Comparison of ENCODE assay signal across 8 cellular contexts in the genomic region with DNA sequence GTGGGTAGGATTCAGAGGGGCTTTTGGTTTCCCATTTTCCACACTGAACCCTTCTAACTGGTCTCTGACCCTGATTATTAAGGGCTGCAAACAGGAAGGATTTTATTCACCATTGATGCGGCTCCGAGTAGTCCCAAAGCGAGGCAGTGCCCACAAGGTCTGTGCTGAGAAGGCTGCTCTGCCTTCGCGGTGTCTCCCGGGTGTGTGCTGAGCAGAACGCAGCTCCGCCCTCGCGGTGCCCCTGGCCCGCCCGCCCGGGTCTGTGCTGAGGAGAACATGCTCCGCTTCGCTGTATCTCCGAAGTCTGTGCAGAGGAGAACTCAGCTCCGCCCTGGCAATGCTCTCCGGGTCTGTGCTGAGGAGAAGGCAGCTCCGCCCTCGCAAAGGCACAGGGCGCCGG.
DNase-seq lines count a peak whose midpoint lies in the region; ATAC-seq and TF ChIP-seq lines count a peak whose summit lies in the region.
"Not testable (repeated sequence)": the region's sequence is repeated elsewhere in the genome, so short reads cannot be mapped to it uniquely, and the experiment has no call there.

No MANE protein-coding gene starts in this region.

- H3K27me3 Mint-ChIP-seq in activated naive CD4-positive, alpha-beta T cell treated with anti-CD3 and anti-CD28 coated beads for 36 hours (ENCODE audit: low read depth) = not testable (repeated sequence)

- 80% methylated on average over 1 of the region's 22 CpGs for WGBS in esophagus muscularis mucosa
- WGBS in thyroid gland, 2 donors = 27 to 56% methylated on average over 8 to 13 of the region's 22 CpGs

- H3K27ac Mint-ChIP-seq in activated naive CD4-positive, alpha-beta T cell treated with anti-CD3 and anti-CD28 coated beads for 36 hours = not testable (repeated sequence)

- H3K4me1 ChIP-seq in Peyer's patch, esophagus muscularis mucosa, lower lobe of right lung, thyroid gland: not testable (repeated sequence)

- not testable (repeated sequence) for H3K9me3 Mint-ChIP-seq in activated naive CD4-positive, alpha-beta T cell treated with anti-CD3 and anti-CD28 coated beads for 36 hours

- not testable (repeated sequence) for TF ChIP-seq CTCF in Peyer's patch (IDR thresholded peaks at IDR 0.05); esophagus muscularis mucosa (IDR thresholded peaks at IDR 0.05); lower lobe of right lung (IDR thresholded peaks at IDR 0.05); thyroid gland (IDR thresholded peaks at IDR 0.05)

- intact Hi-C loops in activated naive CD4-positive, alpha-beta T cell treated with anti-CD3 and anti-CD28 coated beads for 36 hours (cut with micrococcal nuclease); esophagus muscularis mucosa (cut with DNase I); lower lobe of right lung (cut with DNase I); thyroid gland (cut with DNase I): not testable (repeated sequence)

- H3K4me3 ChIP-seq in GM08714 (ENCODE audit: low read length) (peak overlapping the region; percentile 71; the same call in 1 of the 2 replicates), Peyer's patch (peak overlapping the region in 1 of 4 donors; percentile 40), esophagus muscularis mucosa (peak overlapping the region in 2 of 4 donors; percentile 14 to 36), lower lobe of right lung (peak overlapping the region; percentile 8)
- not testable (repeated sequence) for H3K4me3 ChIP-seq in thyroid gland (replicated peaks in 1 of 3)

- H3K4me1 Mint-ChIP-seq in activated naive CD4-positive, alpha-beta T cell treated with anti-CD3 and anti-CD28 coated beads for 36 hours (ENCODE audit: low read depth) = not testable (repeated sequence)

- not testable (repeated sequence) for H3K36me3 ChIP-seq in Peyer's patch, esophagus muscularis mucosa, lower lobe of right lung, thyroid gland

- H3K27me3 ChIP-seq in Peyer's patch; esophagus muscularis mucosa; lower lobe of right lung (ENCODE audit: low read depth); thyroid gland: not testable (repeated sequence)

- TF ChIP-seq EP300 in esophagus muscularis mucosa (IDR thresholded peaks at IDR 0.05) = not testable (repeated sequence)

- not testable (repeated sequence) for ATAC-seq in lower lobe of right lung

- CTCF ChIA-PET in activated naive CD4-positive, alpha-beta T cell treated with anti-CD3 and anti-CD28 coated beads for 36 hours (lab: Charles Lee) = not testable (repeated sequence)

- peak in 2 of 3 donors; percentile 46 to 53 for DNase-seq in Peyer's patch
- DNase-seq in activated CD8-positive, alpha-beta memory T cell treated with anti-CD3 and anti-CD28 coated beads for 24 hours = peak; percentile 62
- DNase-seq in activated naive CD4-positive, alpha-beta T cell treated with anti-CD3 and anti-CD28 coated beads for 36 hours = peak; percentile 11
- peak; percentile 24 for DNase-seq in esophagus muscularis mucosa (ENCODE audit: extremely low spot score)
- peak; percentile 48 for DNase-seq in lower lobe of right lung
- DNase-seq in stimulated activated CD4-positive, alpha-beta T cell treated with anti-CD3 and anti-CD28 coated beads, Interleukin-12 subunit alpha, Interleukin-12 subunit beta, amount 100 ng/mL, for 4 hours = peak; percentile 17
- DNase-seq in thyroid gland = peak; percentile 46 to 59

- TF ChIP-seq POLR2A in Peyer's patch (IDR thresholded peaks at IDR 0.05); esophagus muscularis mucosa (IDR thresholded peaks at IDR 0.05; ENCODE audit: low read depth); thyroid gland (IDR thresholded peaks at IDR 0.05): not testable (repeated sequence)

- peak overlapping the region in 1 of 4 donors; percentile 34 for H3K27ac ChIP-seq in Peyer's patch
- H3K27ac ChIP-seq in esophagus muscularis mucosa (replicated peaks in 1 of 4) = peak overlapping the region in 1 of 4 donors; percentile 51
- H3K27ac ChIP-seq in lower lobe of right lung, thyroid gland: not testable (repeated sequence)

- H3K36me3 Mint-ChIP-seq in activated naive CD4-positive, alpha-beta T cell treated with anti-CD3 and anti-CD28 coated beads for 36 hours (ENCODE audit: low read depth) = not testable (repeated sequence)

- not testable (repeated sequence) for H3K9me3 ChIP-seq in Peyer's patch, esophagus muscularis mucosa, lower lobe of right lung, thyroid gland

- not testable (repeated sequence) for H3K4me3 Mint-ChIP-seq in activated naive CD4-positive, alpha-beta T cell treated with anti-CD3 and anti-CD28 coated beads for 36 hours

Comparison
In these comparisons a context has a peak if more than half of its experiments do, and no peak if none do; other contexts are left out.
1. DNase-seq: peak in every context shown above with its lines; median percentile 62 in activated CD8-positive, alpha-beta memory T cell treated with anti-CD3 and anti-CD28 coated beads for 24 hours; 52 in thyroid gland; 50 in Peyer's patch; 48 in lower lobe of right lung; 24 in esophagus muscularis mucosa; 17 in stimulated activated CD4-positive, alpha-beta T cell treated with anti-CD3 and anti-CD28 coated beads, Interleukin-12 subunit alpha, Interleukin-12 subunit beta, amount 100 ng/mL, for 4 hours; 11 in activated naive CD4-positive, alpha-beta T cell treated with anti-CD3 and anti-CD28 coated beads for 36 hours.